In genomic region chr15:99446565-99447496, GRCh38 we compare ENCODE assay signal across 9 cellular contexts.
DNase-seq lines count a peak whose midpoint lies in the region; ATAC-seq and TF ChIP-seq lines count a peak whose summit lies in the region.
"Had no signal": no experiment of that assay in that cellular context is flagged by ENCODE, and none has a peak within 500 bp of the region (broad histone marks: within the 10 kb centered on the region; RNA-seq: fewer than 3 reads in every experiment).

No MANE protein-coding gene starts in this region.

- no peak overlapping the region for H2AFZ ChIP-seq in hepatocyte

- CTCF ChIA-PET in activated CD8-positive, alpha-beta T cell treated with anti-CD3 and anti-CD28 coated beads, Interleukin-2, amount 10 ng/mL, durations not matched to agents 7 days and 5 days (lab: Charles Lee) = no interaction called here
- CTCF ChIA-PET in activated CD8-positive, alpha-beta T cell treated with anti-CD3 and anti-CD28 coated beads for 36 hours (lab: Charles Lee) = no interaction called here

- H3K4me3 Mint-ChIP-seq in activated CD8-positive, alpha-beta T cell treated with anti-CD3 and anti-CD28 coated beads, Interleukin-2, amount 10 ng/mL, durations not matched to agents 7 days and 5 days = no peak overlapping the region
- no peak overlapping the region for H3K4me3 Mint-ChIP-seq in activated CD8-positive, alpha-beta T cell treated with anti-CD3 and anti-CD28 coated beads for 36 hours

- H3K27ac Mint-ChIP-seq in activated CD8-positive, alpha-beta T cell treated with anti-CD3 and anti-CD28 coated beads, Interleukin-2, amount 10 ng/mL, durations not matched to agents 7 days and 5 days = no peak overlapping the region
- no peak overlapping the region for H3K27ac Mint-ChIP-seq in activated CD8-positive, alpha-beta T cell treated with anti-CD3 and anti-CD28 coated beads for 36 hours

- intact Hi-C loops in activated CD8-positive, alpha-beta T cell treated with anti-CD3 and anti-CD28 coated beads for 36 hours (cut with micrococcal nuclease) = loop anchor here (10.0 kb wide), 1 partner anchor 258 kb away; no protein-coding TSS in a partner anchor
- intact Hi-C loops in sigmoid colon (cut with DNase I) = no loop called here

- H3K4me1 Mint-ChIP-seq in activated CD8-positive, alpha-beta T cell treated with anti-CD3 and anti-CD28 coated beads, Interleukin-2, amount 10 ng/mL, durations not matched to agents 7 days and 5 days (ENCODE audit: low read depth) = peaks cover 41% of the 10 kb centered on the region
- peaks cover 67% of the 10 kb centered on the region for H3K4me1 Mint-ChIP-seq in activated CD8-positive, alpha-beta T cell treated with anti-CD3 and anti-CD28 coated beads for 36 hours (ENCODE audit: low read depth)

- H3K4me1 ChIP-seq in sigmoid colon (peaks cover 0 to 37% (median 34%) of the 10 kb centered on the region in 4 donors), BE2C (no peaks in the 10 kb centered on the region), hepatocyte (ENCODE audit: insufficient read depth) (peaks cover 11% of the 10 kb centered on the region)

- H3K36me3 Mint-ChIP-seq in activated CD8-positive, alpha-beta T cell treated with anti-CD3 and anti-CD28 coated beads, Interleukin-2, amount 10 ng/mL, durations not matched to agents 7 days and 5 days (ENCODE audit: low read depth) = no peaks in the 10 kb centered on the region
- H3K36me3 Mint-ChIP-seq in activated CD8-positive, alpha-beta T cell treated with anti-CD3 and anti-CD28 coated beads for 36 hours (ENCODE audit: low read depth) = no peaks in the 10 kb centered on the region

- DNase-seq in activated CD8-positive, alpha-beta T cell treated with anti-CD3 and anti-CD28 coated beads, Interleukin-2, amount 10 ng/mL, durations not matched to agents 7 days and 5 days = peak; percentile 10
- DNase-seq in activated CD8-positive, alpha-beta T cell treated with anti-CD3 and anti-CD28 coated beads for 36 hours = no peak
- DNase-seq in NCI-H187 (lab: John Stamatoyannopoulos, UW) (peak; percentile 67 to 88), WERI-Rb-1 (peak; percentile 89), sigmoid colon (peak; percentile 53), BE2C (no peak), hepatocyte (ENCODE audit: low spot score) (no peak)
- DNase-seq: cortex of kidney had no signal

- H3K27ac ChIP-seq in WERI-Rb-1 (peak overlapping the region; percentile 81), sigmoid colon (no peak overlapping the region), hepatocyte (no peak overlapping the region)

- no peaks in the 10 kb centered on the region for H3K9me3 Mint-ChIP-seq in activated CD8-positive, alpha-beta T cell treated with anti-CD3 and anti-CD28 coated beads, Interleukin-2, amount 10 ng/mL, durations not matched to agents 7 days and 5 days (ENCODE audit: insufficient read depth)
- no peaks in the 10 kb centered on the region for H3K9me3 Mint-ChIP-seq in activated CD8-positive, alpha-beta T cell treated with anti-CD3 and anti-CD28 coated beads for 36 hours

- ATAC-seq in activated CD8-positive, alpha-beta T cell treated with anti-CD3 and anti-CD28 coated beads, Interleukin-2, amount 10 ng/mL, durations not matched to agents 7 days and 5 days = no peak
- ATAC-seq in activated CD8-positive, alpha-beta T cell treated with anti-CD3 and anti-CD28 coated beads for 36 hours = no peak
- no peak for ATAC-seq in GM18505 (IDR thresholded peaks at IDR 0.05; ENCODE audit: unreplicated experiment)

- POLR2A ChIA-PET in activated CD8-positive, alpha-beta T cell treated with anti-CD3 and anti-CD28 coated beads, Interleukin-2, amount 10 ng/mL, durations not matched to agents 7 days and 5 days (lab: Charles Lee) = no interaction called here
- POLR2A ChIA-PET in activated CD8-positive, alpha-beta T cell treated with anti-CD3 and anti-CD28 coated beads for 36 hours (lab: Charles Lee) = no interaction called here

- H3K27me3 ChIP-seq in WERI-Rb-1 (ENCODE audit: insufficient read depth, low read depth, severe bottlenecking) = no peaks in the 10 kb centered on the region
- no peaks in the 10 kb centered on the region for H3K27me3 ChIP-seq in sigmoid colon
- no peaks in the 10 kb centered on the region for H3K27me3 ChIP-seq in BE2C
- no peaks in the 10 kb centered on the region for H3K27me3 ChIP-seq in hepatocyte

- no peaks in the 10 kb centered on the region for H3K36me3 ChIP-seq in WERI-Rb-1
- no peaks in the 10 kb centered on the region for H3K36me3 ChIP-seq in sigmoid colon
- no peaks in the 10 kb centered on the region for H3K36me3 ChIP-seq in BE2C
- no peaks in the 10 kb centered on the region for H3K36me3 ChIP-seq in hepatocyte (replicated peaks; ENCODE audit: insufficient read depth, low read depth)

- TF ChIP-seq CTCF in activated CD8-positive, alpha-beta T cell treated with anti-CD3 and anti-CD28 coated beads for 36 hours (IDR thresholded peaks at IDR 0.05) = no peak
- TF ChIP-seq CTCF in WERI-Rb-1 (IDR thresholded peaks at IDR 0.05; ENCODE audit: low read depth, low read length) = no peak
- no peak for TF ChIP-seq CTCF in sigmoid colon (IDR thresholded peaks at IDR 0.05)
- TF ChIP-seq CTCF in BE2C (IDR thresholded peaks at IDR 0.05; ENCODE audit: low read depth, low read length) = no peak
- TF ChIP-seq CTCF in hepatocyte (IDR thresholded peaks at IDR 0.05; ENCODE audit: poor library complexity) = no peak

- H3K9me3 ChIP-seq in WERI-Rb-1 (ENCODE audit: severe bottlenecking) = no peaks in the 10 kb centered on the region
- H3K9me3 ChIP-seq in sigmoid colon = no peaks in the 10 kb centered on the region
- H3K9me3 ChIP-seq in BE2C = no peaks in the 10 kb centered on the region
- no peaks in the 10 kb centered on the region for H3K9me3 ChIP-seq in hepatocyte (ENCODE audit: low read depth)

- peaks cover 25% of the 10 kb centered on the region for H3K27me3 Mint-ChIP-seq in activated CD8-positive, alpha-beta T cell treated with anti-CD3 and anti-CD28 coated beads, Interleukin-2, amount 10 ng/mL, durations not matched to agents 7 days and 5 days (ENCODE audit: low read depth)
- no peaks in the 10 kb centered on the region for H3K27me3 Mint-ChIP-seq in activated CD8-positive, alpha-beta T cell treated with anti-CD3 and anti-CD28 coated beads for 36 hours

- H3K4me2 ChIP-seq in hepatocyte = no peak overlapping the region

- H4K20me1 ChIP-seq in hepatocyte (ENCODE audit: insufficient read depth, poor library complexity, severe bottlenecking) = no peaks in the 10 kb centered on the region

- WGBS in sigmoid colon, 2 donors = 41 to 80% methylated on average over 35 of the region's 35 CpGs
- WGBS in hepatocyte (ENCODE audit: low lambda C conversion rate, missing lambda C conversion rate) = 94% methylated on average over 25 of the region's 35 CpGs

- no peaks in the 10 kb centered on the region for H3K9me2 ChIP-seq in hepatocyte (replicated peaks; ENCODE audit: insufficient read depth)

- TF ChIP-seq POLR2A in sigmoid colon (IDR thresholded peaks at IDR 0.05) (no peak), GM18505 (IDR thresholded peaks at IDR 0.05; ENCODE audit: borderline replicate concordance, extremely low read depth, insufficient read depth, insufficient read length) (no peak)

- H3K4me3 ChIP-seq in WERI-Rb-1 (ENCODE audit: low read depth, low read length) (peak overlapping the region; percentile 37), sigmoid colon (no peak overlapping the region), BE2C (ENCODE audit: low read depth, low read length) (no peak overlapping the region), hepatocyte (no peak overlapping the region)

- TF ChIP-seq EP300 in sigmoid colon (IDR thresholded peaks at IDR 0.05) = no peak

- H3K79me2 ChIP-seq in hepatocyte = no peaks in the 10 kb centered on the region

Comparison
In these comparisons a context has a peak if more than half of its experiments do, and no peak if none do; other contexts are left out.
1. DNase-seq: peak in activated CD8-positive, alpha-beta T cell treated with anti-CD3 and anti-CD28 coated beads, Interleukin-2, amount 10 ng/mL, durations not matched to agents 7 days and 5 days (single experiment), NCI-H187 (2 of 2), WERI-Rb-1 (single experiment) and sigmoid colon (single experiment); none in activated CD8-positive, alpha-beta T cell treated with anti-CD3 and anti-CD28 coated beads for 36 hours (single experiment), BE2C (single experiment) and hepatocyte (single experiment).